In genomic region chr3:112643621-112644236, GRCh38 we compare ENCODE assay signal across 11 cellular contexts. TPM values are rescaled to one million over a fixed set of nuclear protein-coding genes. Genes with fewer than 3 reads are reported as not detected.
DNase-seq lines count a peak whose midpoint lies in the region; TF ChIP-seq lines count a peak whose summit lies in the region.
"Had no signal": no experiment of that assay in that cellular context is flagged by ENCODE, and none has a peak within 500 bp of the region (broad histone marks: within the 10 kb centered on the region; RNA-seq: fewer than 3 reads in every experiment).

No MANE protein-coding gene starts in this region.

- DNase-seq in activated naive CD4-positive, alpha-beta T cell (lab: John Stamatoyannopoulos, UW): no peak
- no peak for DNase-seq in activated T-helper 1 cell treated with anti-CD3 and anti-CD28 coated beads, Interleukin-12 subunit alpha, Interleukin-12 subunit beta, Interleukin-2, Interleukin-4 antibody, amounts not matched to agents 30 ng/mL and 10 ng/mL and 1 ng/mL, durations not matched to agents 14 hours and 24 hours and 36 hours (ENCODE audit: low spot score)
- DNase-seq in mesenchymal stem cell (no peak), type B pancreatic cell (ENCODE audit: extremely low spot score, unreplicated experiment) (no peak), germinal center (ENCODE audit: low spot score) (no peak), COLO829 (ENCODE audit: low spot score) (no peak), cardiac septum (ENCODE audit: low spot score) (no peak)

- H2AK5ac ChIP-seq in mesenchymal stem cell (ENCODE audit: low read length, severe bottlenecking): peak overlapping the region; percentile 80

- H3K27ac ChIP-seq in mesenchymal stem cell (ENCODE audit: low read length, poor library complexity, severe bottlenecking): no peak overlapping the region
- H3K27ac ChIP-seq: ovary, upper lobe of left lung had no signal

- peak overlapping the region; percentile 58 for H2BK15ac ChIP-seq in mesenchymal stem cell (ENCODE audit: low read depth, poor library complexity, severe bottlenecking)

- no peak overlapping the region for H4K8ac ChIP-seq in mesenchymal stem cell (ENCODE audit: low read length)

- H2AFZ ChIP-seq in mesenchymal stem cell (ENCODE audit: low read depth, low read length): no peak overlapping the region

- H2BK12ac ChIP-seq in mesenchymal stem cell (ENCODE audit: low read length in 2 of 2): peak overlapping the region in 1 of 2 experiments; percentile 78

- H3K9me3 ChIP-seq in mesenchymal stem cell (ENCODE audit: control insufficient read depth, low read length): no peaks in the 10 kb centered on the region
- H3K9me3 ChIP-seq: esophagus muscularis mucosa, ovary, upper lobe of left lung had no signal

- no peak overlapping the region for H4K91ac ChIP-seq in mesenchymal stem cell (ENCODE audit: low read length)

- H3K18ac ChIP-seq in mesenchymal stem cell (ENCODE audit: low read depth in 1 of 2, low read length in 2 of 2): peak overlapping the region; percentile 56 to 89

- peak overlapping the region; percentile 81 for H3K4me3 Mint-ChIP-seq in activated naive CD4-positive, alpha-beta T cell treated with anti-CD3 and anti-CD28 coated beads, Interleukin-2, amount 50 U/mL, for 24 hours
- H3K4me3 Mint-ChIP-seq in activated T-helper 1 cell treated with anti-CD3 and anti-CD28 coated beads, Interleukin-12 subunit alpha, Interleukin-12 subunit beta, Interleukin-2, Interleukin-4 antibody, amounts not matched to agents 30 ng/mL and 10 ng/mL and 1 ng/mL, durations not matched to agents 14 hours and 24 hours and 36 hours: peak overlapping the region; percentile 68
- H3K4me3 Mint-ChIP-seq in type B pancreatic cell: peak overlapping the region; percentile 1

- peaks cover 15% of the 10 kb centered on the region for H3K4me1 Mint-ChIP-seq in activated naive CD4-positive, alpha-beta T cell treated with anti-CD3 and anti-CD28 coated beads, Interleukin-2, amount 50 U/mL, for 24 hours
- H3K4me1 Mint-ChIP-seq in activated T-helper 1 cell treated with anti-CD3 and anti-CD28 coated beads, Interleukin-12 subunit alpha, Interleukin-12 subunit beta, Interleukin-2, Interleukin-4 antibody, amounts not matched to agents 30 ng/mL and 10 ng/mL and 1 ng/mL, durations not matched to agents 14 hours and 24 hours and 36 hours (ENCODE audit: low read depth): peaks cover 32% of the 10 kb centered on the region
- H3K4me1 Mint-ChIP-seq in type B pancreatic cell (ENCODE audit: unreplicated experiment): peaks cover 26% of the 10 kb centered on the region

- peak overlapping the region in 1 of 2 experiments; percentile 68 for H3K4me3 ChIP-seq in mesenchymal stem cell (ENCODE audit: insufficient read depth in 1 of 2, low read depth in 1 of 2, low read length in 2 of 2)
- H3K4me3 ChIP-seq: ovary had no signal

- peaks cover 26% of the 10 kb centered on the region for H3K4me1 ChIP-seq in mesenchymal stem cell (ENCODE audit: control insufficient read depth, insufficient read depth, low read depth, low read length)

- H3K9ac ChIP-seq in mesenchymal stem cell (ENCODE audit: low read length): peak overlapping the region; percentile 99

- no peak overlapping the region for H2BK120ac ChIP-seq in mesenchymal stem cell (ENCODE audit: low read depth, low read length)

- peak overlapping the region; percentile 86 to 89 for H3K4ac ChIP-seq in mesenchymal stem cell (ENCODE audit: low read depth in 1 of 2, low read length in 2 of 2)

- peaks cover 7% of the 10 kb centered on the region for H3K79me1 ChIP-seq in mesenchymal stem cell (replicated peaks; ENCODE audit: low read length, poor library complexity, severe bottlenecking)

- peaks cover 0 to 7% of the 10 kb centered on the region in 2 experiments for H3K36me3 ChIP-seq in mesenchymal stem cell (ENCODE audit: control insufficient read depth in 1 of 2, insufficient read depth in 2 of 2, low read depth in 1 of 2, low read length in 2 of 2)
- H3K36me3 ChIP-seq: esophagus muscularis mucosa, ovary, upper lobe of left lung had no signal

- TF ChIP-seq CTCF in type B pancreatic cell (conservative IDR thresholded peaks at IDR 0.05): no peak

- intact Hi-C loops in activated T-helper 1 cell treated with anti-CD3 and anti-CD28 coated beads, Interleukin-12 subunit alpha, Interleukin-12 subunit beta, Interleukin-2, Interleukin-4 antibody, amounts not matched to agents 30 ng/mL and 10 ng/mL and 1 ng/mL, durations not matched to agents 14 hours and 24 hours and 36 hours (cut with micrococcal nuclease): loop anchor here (1.0 to 2.0 kb wide), 12 partner anchors 29 to 645 kb away; a partner anchor contains a TSS
- intact Hi-C loops in cardiac septum (cut with DNase I): loop anchor here (1.0 to 5.0 kb wide), 3 partner anchors 61 to 335 kb away; no protein-coding TSS in a partner anchor

- peak overlapping the region; percentile 43 for H3K27ac Mint-ChIP-seq in activated naive CD4-positive, alpha-beta T cell treated with anti-CD3 and anti-CD28 coated beads, Interleukin-2, amount 50 U/mL, for 24 hours
- H3K27ac Mint-ChIP-seq in activated T-helper 1 cell treated with anti-CD3 and anti-CD28 coated beads, Interleukin-12 subunit alpha, Interleukin-12 subunit beta, Interleukin-2, Interleukin-4 antibody, amounts not matched to agents 30 ng/mL and 10 ng/mL and 1 ng/mL, durations not matched to agents 14 hours and 24 hours and 36 hours: no peak overlapping the region
- no peak overlapping the region for H3K27ac Mint-ChIP-seq in type B pancreatic cell

- no peaks in the 10 kb centered on the region for H3K9me3 Mint-ChIP-seq in activated naive CD4-positive, alpha-beta T cell treated with anti-CD3 and anti-CD28 coated beads, Interleukin-2, amount 50 U/mL, for 24 hours
- H3K9me3 Mint-ChIP-seq in activated T-helper 1 cell treated with anti-CD3 and anti-CD28 coated beads, Interleukin-12 subunit alpha, Interleukin-12 subunit beta, Interleukin-2, Interleukin-4 antibody, amounts not matched to agents 30 ng/mL and 10 ng/mL and 1 ng/mL, durations not matched to agents 14 hours and 24 hours and 36 hours: no peaks in the 10 kb centered on the region
- H3K9me3 Mint-ChIP-seq in type B pancreatic cell: peaks cover 4% of the 10 kb centered on the region

- 61% methylated on average over 2 of the region's 3 CpGs for WGBS in mesenchymal stem cell

- no peaks in the 10 kb centered on the region for H3K36me3 Mint-ChIP-seq in activated naive CD4-positive, alpha-beta T cell treated with anti-CD3 and anti-CD28 coated beads, Interleukin-2, amount 50 U/mL, for 24 hours
- peaks cover 6% of the 10 kb centered on the region for H3K36me3 Mint-ChIP-seq in activated T-helper 1 cell treated with anti-CD3 and anti-CD28 coated beads, Interleukin-12 subunit alpha, Interleukin-12 subunit beta, Interleukin-2, Interleukin-4 antibody, amounts not matched to agents 30 ng/mL and 10 ng/mL and 1 ng/mL, durations not matched to agents 14 hours and 24 hours and 36 hours (ENCODE audit: low read depth)
- H3K36me3 Mint-ChIP-seq in type B pancreatic cell: peaks cover 4% of the 10 kb centered on the region

- H3K23ac ChIP-seq in mesenchymal stem cell (ENCODE audit: low read length in 2 of 2): no peak overlapping the region

- no peak overlapping the region for H3K4me2 ChIP-seq in mesenchymal stem cell (ENCODE audit: low read length, poor library complexity, severe bottlenecking)

- H2BK5ac ChIP-seq in mesenchymal stem cell (ENCODE audit: low read depth, low read length, poor library complexity, severe bottlenecking): no peak overlapping the region

- H3K27me3 Mint-ChIP-seq in activated naive CD4-positive, alpha-beta T cell treated with anti-CD3 and anti-CD28 coated beads, Interleukin-2, amount 50 U/mL, for 24 hours: peaks cover 8% of the 10 kb centered on the region
- peaks cover 5% of the 10 kb centered on the region for H3K27me3 Mint-ChIP-seq in activated T-helper 1 cell treated with anti-CD3 and anti-CD28 coated beads, Interleukin-12 subunit alpha, Interleukin-12 subunit beta, Interleukin-2, Interleukin-4 antibody, amounts not matched to agents 30 ng/mL and 10 ng/mL and 1 ng/mL, durations not matched to agents 14 hours and 24 hours and 36 hours (ENCODE audit: insufficient read depth)
- H3K27me3 Mint-ChIP-seq in type B pancreatic cell: no peaks in the 10 kb centered on the region

- no peak overlapping the region for H3K14ac ChIP-seq in mesenchymal stem cell (ENCODE audit: low read length in 2 of 2)

- H3K27me3 ChIP-seq in mesenchymal stem cell (ENCODE audit: control insufficient read depth in 1 of 2, insufficient read depth in 1 of 2, low read length in 2 of 2): no peaks in the 10 kb centered on the region
- H3K27me3 ChIP-seq: esophagus muscularis mucosa, ovary, upper lobe of left lung had no signal

RNA-seq across cellular contexts. Expression of gene CCDC80, which starts 2.8 kb away (rescaled TPM):
- 0.23 TPM in 1 of 2 replicates, not detected in the other for total RNA-seq in activated T-helper 1 cell treated with anti-CD3 and anti-CD28 coated beads, Interleukin-12 subunit alpha, Interleukin-12 subunit beta, Interleukin-2, Interleukin-4 antibody, amounts not matched to agents 30 ng/mL and 10 ng/mL and 1 ng/mL, durations not matched to agents 14 hours and 24 hours and 36 hours
- 220 TPM for polyA plus RNA-seq in mesenchymal stem cell (2013, experiment 1 of 2)
- 229 TPM for polyA plus RNA-seq in mesenchymal stem cell (2013, experiment 2 of 2)
- total RNA-seq in type B pancreatic cell (ENCODE audit: low replicate concordance) (169 and 174 TPM in 2 replicates), cardiac septum (122 TPM)

Comparison
In these comparisons a context has a peak if more than half of its experiments do, and no peak if none do; other contexts are left out.
1. H3K4me3 Mint-ChIP-seq: peak in every context shown above with its lines; median percentile 81 in activated naive CD4-positive, alpha-beta T cell treated with anti-CD3 and anti-CD28 coated beads, Interleukin-2, amount 50 U/mL, for 24 hours; 68 in activated T-helper 1 cell treated with anti-CD3 and anti-CD28 coated beads, Interleukin-12 subunit alpha, Interleukin-12 subunit beta, Interleukin-2, Interleukin-4 antibody, amounts not matched to agents 30 ng/mL and 10 ng/mL and 1 ng/mL, durations not matched to agents 14 hours and 24 hours and 36 hours; 1 in type B pancreatic cell.
2. RNA of gene CCDC80, which starts 2.8 kb away (total RNA-seq): 169 to 174 TPM in type B pancreatic cell and 122 TPM in cardiac septum (single experiment); 0.23 TPM in activated T-helper 1 cell treated with anti-CD3 and anti-CD28 coated beads, Interleukin-12 subunit alpha, Interleukin-12 subunit beta, Interleukin-2, Interleukin-4 antibody, amounts not matched to agents 30 ng/mL and 10 ng/mL and 1 ng/mL, durations not matched to agents 14 hours and 24 hours and 36 hours; every median in the first group is over 100 times any median in the second.